In genomic region chr11:9565822-9566560, GRCh38 we compare ENCODE assay signal across 8 cellular contexts. TPM values are rescaled to one million over a fixed set of nuclear protein-coding genes. Genes with fewer than 3 reads are reported as not detected.
DNase-seq lines count a peak whose midpoint lies in the region; ATAC-seq and TF ChIP-seq lines count a peak whose summit lies in the region.

No MANE protein-coding gene starts in this region.

- TF ChIP-seq CTCF in adrenal gland (IDR thresholded peaks at IDR 0.05) (no peak), smooth muscle cell (IDR thresholded peaks at IDR 0.05; ENCODE audit: borderline replicate concordance, insufficient read depth, poor library complexity, severe bottlenecking) (no peak)

- peaks cover 2% of the 10 kb centered on the region for H3K9me3 ChIP-seq in HUES48 (ENCODE audit: control insufficient read depth, insufficient read depth, low read length)
- no peaks in the 10 kb centered on the region for H3K9me3 ChIP-seq in adrenal gland (replicated peaks in 1 of 3)
- peaks cover 4% of the 10 kb centered on the region for H3K9me3 ChIP-seq in smooth muscle cell (replicated peaks; ENCODE audit: low read depth)

- H3K4me3 ChIP-seq in HUES48 (ENCODE audit: low read depth, low read length) (no peak overlapping the region), adrenal gland (no peak overlapping the region), smooth muscle cell (peak overlapping the region; percentile 8)

- H3K79me2 ChIP-seq in smooth muscle cell (ENCODE audit: low read depth), result no peaks in the 10 kb centered on the region

- H3K4me1 ChIP-seq in HUES48 (ENCODE audit: control insufficient read depth, insufficient read depth, low read length), result peaks cover 44% of the 10 kb centered on the region
- H3K4me1 ChIP-seq in adrenal gland (replicated peaks in 1 of 2), result peaks cover 3 to 21% of the 10 kb centered on the region in 2 donors
- peaks cover 40% of the 10 kb centered on the region for H3K4me1 ChIP-seq in smooth muscle cell (ENCODE audit: low read depth)

- ATAC-seq in GM21723 (IDR thresholded peaks at IDR 0.05; ENCODE audit: unreplicated experiment), result peak; percentile 91

- 16 to 22% (median 20%) methylated on average over 7 of the region's 7 CpGs for WGBS in adrenal gland, 4 donors
- under 1% methylated on average over 7 of the region's 7 CpGs for WGBS in smooth muscle cell (ENCODE audit: low lambda C conversion rate)

- H3K36me3 ChIP-seq in HUES48 (ENCODE audit: control insufficient read depth, insufficient read depth, low read length) (no peaks in the 10 kb centered on the region), adrenal gland (replicated peaks in 1 of 2) (no peaks in the 10 kb centered on the region), smooth muscle cell (ENCODE audit: low read depth) (peaks cover 5% of the 10 kb centered on the region)

- H4K20me1 ChIP-seq in smooth muscle cell (ENCODE audit: low read depth), result no peaks in the 10 kb centered on the region

- peaks cover 24% of the 10 kb centered on the region for H3F3A ChIP-seq in smooth muscle cell (ENCODE audit: low read depth)

- H3K27ac ChIP-seq in HUES48 (ENCODE audit: low read depth, low read length), result peak overlapping the region; percentile 99
- peak overlapping the region in 4 of 5 donors; percentile 46 to 84 (median 73) for H3K27ac ChIP-seq in adrenal gland
- H3K27ac ChIP-seq in smooth muscle cell (ENCODE audit: low read depth), result peak overlapping the region; percentile 100

- no peak for TF ChIP-seq POLR2A in adrenal gland (IDR thresholded peaks at IDR 0.05)

- DNase-seq in EL (peak; percentile 100), SHP77 treated with DMSO at 0.1 percent for 48 hours (lab: John Stamatoyannopoulos, UW) (peak; percentile 35), adrenal gland (peak; percentile 41 to 86 (median 62)), hepatic stellate cell (ENCODE audit: low spot score) (peak; percentile 86), smooth muscle cell (lab: John Stamatoyannopoulos, UW; ENCODE audit: unreplicated experiment) (no peak), KG1 (lab: John Stamatoyannopoulos, UW) (no peak)

- intact Hi-C loops in adrenal gland (cut with DNase I), result no loop called here

- H3K27me3 ChIP-seq in HUES48 (ENCODE audit: control insufficient read depth, insufficient read depth, low read length) (no peaks in the 10 kb centered on the region), adrenal gland (no peaks in the 10 kb centered on the region), smooth muscle cell (ENCODE audit: low read depth) (no peaks in the 10 kb centered on the region)

- H2AFZ ChIP-seq in smooth muscle cell (ENCODE audit: low read depth), result no peak overlapping the region

- H3K9ac ChIP-seq in HUES48 (ENCODE audit: low read depth, low read length), result peak overlapping the region; percentile 60
- H3K9ac ChIP-seq in smooth muscle cell (ENCODE audit: low read depth), result peak overlapping the region; percentile 98

- peak overlapping the region; percentile 76 for H3K4me2 ChIP-seq in smooth muscle cell

RNA-seq across cellular contexts. Expression of gene WEE1, which starts 7.5 kb away (rescaled TPM):
- total RNA-seq in adrenal gland (10 to 100 TPM in 4 of 8 donors, 1 to 10 TPM in 4; 3.3 to 11.3 (median 9.0) TPM), smooth muscle cell (46.9 and 53.3 TPM in 2 replicates)
- polyA plus RNA-seq in adrenal gland (10 to 100 TPM in 1 of 3 donors, 1 to 10 TPM in 2; 4.7 to 10.3 (median 4.7) TPM), smooth muscle cell (20.8 and 25.3 TPM in 2 replicates)

Comparison
In these comparisons a context has a peak if more than half of its experiments do, and no peak if none do; other contexts are left out.
1. DNase-seq: peak in EL (single experiment), SHP77 treated with DMSO at 0.1 percent for 48 hours (single experiment), adrenal gland (7 of 7) and hepatic stellate cell (single experiment); none in smooth muscle cell (single experiment) and KG1 (single experiment).
2. Peak in every context shown above with its lines, with median percentiles within 50 percentile points of each other: H3K27ac ChIP-seq.